ENCODE assay signal across 1 cellular context in the genomic region with DNA sequence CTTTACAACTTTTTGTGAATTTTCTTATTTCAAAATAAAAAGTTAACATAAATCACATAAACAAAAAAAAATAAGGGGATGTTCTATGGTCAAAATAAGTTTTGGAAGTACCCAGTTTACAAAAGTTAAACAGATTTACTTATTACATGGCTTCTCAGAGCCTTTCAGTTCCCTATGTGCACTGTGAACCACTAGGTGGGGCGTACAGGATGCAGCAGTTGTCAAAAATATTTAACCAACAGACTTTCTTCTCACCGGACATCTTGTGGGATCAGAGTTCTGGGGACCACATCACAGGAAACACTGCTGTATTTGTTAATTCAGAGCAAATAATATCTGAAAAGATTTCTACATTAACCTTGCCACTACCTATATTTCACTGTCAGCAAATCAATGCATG.
TF ChIP-seq lines count a peak whose summit lies in the region.

No MANE protein-coding gene starts in this region.

TF ChIP-seq in SK-N-SH, 30 proteins besides CTCF, POLR2A, EP300 and RAD21 (continued from another document):
- TF ChIP-seq, protein P1, sequence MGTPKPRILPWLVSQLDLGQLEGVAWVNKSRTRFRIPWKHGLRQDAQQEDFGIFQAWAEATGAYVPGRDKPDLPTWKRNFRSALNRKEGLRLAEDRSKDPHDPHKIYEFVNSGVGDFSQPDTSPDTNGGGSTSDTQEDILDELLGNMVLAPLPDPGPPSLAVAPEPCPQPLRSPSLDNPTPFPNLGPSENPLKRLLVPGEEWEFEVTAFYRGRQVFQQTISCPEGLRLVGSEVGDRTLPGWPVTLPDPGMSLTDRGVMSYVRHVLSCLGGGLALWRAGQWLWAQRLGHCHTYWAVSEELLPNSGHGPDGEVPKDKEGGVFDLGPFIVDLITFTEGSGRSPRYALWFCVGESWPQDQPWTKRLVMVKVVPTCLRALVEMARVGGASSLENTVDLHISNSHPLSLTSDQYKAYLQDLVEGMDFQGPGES (IDR thresholded peaks at IDR 0.05; ENCODE audit: low read depth, low read length) = no peak
- TF ChIP-seq ELF1 (IDR thresholded peaks at IDR 0.05) = no peak
